In genomic region chr20:22773326-22773725, GRCh38 we compare ENCODE assay signal across 24 cellular contexts.
DNase-seq lines count a peak whose midpoint lies in the region; ATAC-seq and TF ChIP-seq lines count a peak whose summit lies in the region.
"Had no signal": no experiment of that assay in that cellular context is flagged by ENCODE, and none has a peak within 500 bp of the region (broad histone marks: within the 10 kb centered on the region; RNA-seq: fewer than 3 reads in every experiment).

No MANE protein-coding gene starts in this region.

- no peaks in the 10 kb centered on the region for H4K20me1 ChIP-seq in mammary epithelial cell (ENCODE audit: insufficient read depth, low read length)

- no peaks in the 10 kb centered on the region for H3K79me2 ChIP-seq in mammary epithelial cell (ENCODE audit: insufficient read depth, low read length)

- no peak overlapping the region for H3K27ac ChIP-seq in mammary epithelial cell (ENCODE audit: insufficient read depth, low read depth, low read length)
- no peak overlapping the region for H3K27ac ChIP-seq in breast epithelium
- H3K27ac ChIP-seq: 22Rv1, Peyer's patch had no signal

- no peaks in the 10 kb centered on the region for H3K27me3 ChIP-seq in mammary epithelial cell (ENCODE audit: insufficient read depth, low read length)
- H3K27me3 ChIP-seq in breast epithelium, result no peaks in the 10 kb centered on the region
- H3K27me3 ChIP-seq: Peyer's patch had no signal

- CTCF ChIA-PET in mammary epithelial cell (lab: Charles Lee; ENCODE audit: low non-redundant PET), result no interaction called here

- DNase-seq in mammary epithelial cell, result no peak
- DNase-seq in breast epithelium (ENCODE audit: low spot score in 2 of 2), result no peak
- DNase-seq in fibroblast of pulmonary artery (ENCODE audit: low read depth), result peak; percentile 44
- no peak for DNase-seq in left colon
- no peak for DNase-seq in GM19238 (ENCODE audit: insufficient read length, low spot score)
- DNase-seq in activated CD4-positive, alpha-beta T cell treated with anti-CD3 and anti-CD28 coated beads for 4 hours, result no peak
- no peak for DNase-seq in CD1c-positive myeloid dendritic cell (ENCODE audit: extremely low spot score)
- DNase-seq: AML-193, C1 segment of cervical spinal cord, DMS79 treated with DMSO at 0.1 percent for 48 hours, Karpas-422, MV-4-11, NCI-H1105 treated with DMSO at 0.1 percent for 48 hours, NCI-H1694, NCI-H2081, NCI-H2171, NCI-H345, NCI-H524, NCI-H82, Peyer's patch, SHP77 had no signal

- peak overlapping the region; percentile 50 for H2AFZ ChIP-seq in mammary epithelial cell (ENCODE audit: low read depth, low read length)

- no peak for TF ChIP-seq POLR2A in breast epithelium (IDR thresholded peaks at IDR 0.05)

- in situ Hi-C loops in mammary epithelial cell (cut with MboI; ENCODE audit: low sequenced_read_pairs in 2 of 2), result no loop called here

- H3K9me3 ChIP-seq in mammary epithelial cell (replicated peaks; ENCODE audit: insufficient read depth, low read length) (peaks cover 6% of the 10 kb centered on the region), breast epithelium (no peaks in the 10 kb centered on the region)
- H3K9me3 ChIP-seq: Peyer's patch had no signal

- peak; percentile 57 for ATAC-seq in left colon
- no peak for ATAC-seq in GM18517 (IDR thresholded peaks at IDR 0.05; ENCODE audit: unreplicated experiment)
- ATAC-seq: HCT116 had no signal

- H3K4me1 ChIP-seq in mammary epithelial cell (ENCODE audit: insufficient read depth, low read length), result peaks cover 62% of the 10 kb centered on the region
- H3K4me1 ChIP-seq in breast epithelium, result peaks cover 0 to 3% of the 10 kb centered on the region in 2 donors
- H3K4me1 ChIP-seq: Peyer's patch had no signal

- H3K9ac ChIP-seq in mammary epithelial cell (ENCODE audit: insufficient read depth, low read length), result no peak overlapping the region

- dilution Hi-C loops in mammary epithelial cell (cut with HindIII; ENCODE audit: low sequenced_read_pairs), result no loop called here

- WGBS in mammary epithelial cell (ENCODE audit: low coverage, missing lambda C conversion rate), result 19% methylated on average over 3 of the region's 3 CpGs

- intact Hi-C loops in mammary epithelial cell (cut with micrococcal nuclease), result no loop called here
- intact Hi-C loops in breast epithelium (cut with DNase I; ENCODE audit: low total_unique reads), result no loop called here
- intact Hi-C loops in left colon (cut with DNase I, micrococcal nuclease), result no loop called here

- H3K4me3 ChIP-seq in mammary epithelial cell (replicated peaks in 1 of 3; ENCODE audit: insufficient read depth in 1 of 3, low read depth in 2 of 3, low read length in 3 of 3), result no peak overlapping the region
- H3K4me3 ChIP-seq in breast epithelium, result no peak overlapping the region
- no peak overlapping the region for H3K4me3 ChIP-seq in fibroblast of pulmonary artery (replicated peaks; ENCODE audit: low read depth, low read length)
- H3K4me3 ChIP-seq: Peyer's patch had no signal

- no TSS peak for BruUV-seq in mammary epithelial cell (replicated peaks; lab: Mats Ljungman, UMichigan)

- no peak overlapping the region for H3K4me2 ChIP-seq in mammary epithelial cell (ENCODE audit: insufficient read depth, low read depth, low read length)

- H3K36me3 ChIP-seq in mammary epithelial cell (ENCODE audit: insufficient read depth, low read length) (no peaks in the 10 kb centered on the region), breast epithelium (no peaks in the 10 kb centered on the region)
- H3K36me3 ChIP-seq: Peyer's patch had no signal

- TF ChIP-seq CTCF in mammary epithelial cell (conservative IDR thresholded peaks at IDR 0.05 in 1 of 2, IDR thresholded peaks at IDR 0.05 in 1 of 2; ENCODE audit: extremely low read depth in 1 of 2, insufficient read depth in 1 of 2, low read depth in 1 of 2, low read length in 2 of 2) (no peak), breast epithelium (IDR thresholded peaks at IDR 0.05) (no peak), fibroblast of pulmonary artery (IDR thresholded peaks at IDR 0.05; ENCODE audit: low read length, missing control alignments) (no peak)
